17 cellular contexts compared by ENCODE assay signal in genomic region chr1:198627436-198628063, GRCh38. TPM values are rescaled to one million over a fixed set of nuclear protein-coding genes. Genes with fewer than 3 reads are reported as not detected.
A peak's percentile ranks its signal among the peaks of the same experiment; 100 is the strongest.
DNase-seq lines count a peak whose midpoint lies in the region; ATAC-seq and FAIRE-seq lines count a peak whose summit lies in the region.
"Had no signal": no experiment of that assay in that cellular context is flagged by ENCODE, and none has a peak within 500 bp of the region (broad histone marks: within the 10 kb centered on the region; RNA-seq: fewer than 3 reads in every experiment).

No MANE protein-coding gene starts in this region.

- H3K36me3 ChIP-seq in CD4-positive, alpha-beta memory T cell (ENCODE audit: insufficient read depth, low read length): no peaks in the 10 kb centered on the region
- H3K36me3 ChIP-seq: BE2C, gastroesophageal sphincter had no signal

- intact Hi-C loops in CD4-positive, alpha-beta memory T cell (cut with micrococcal nuclease): loop anchor here (1.0 kb wide), 1 partner anchor 9 kb away; no protein-coding TSS in a partner anchor

- peaks cover 77 to 96% (median 84%) of the 10 kb centered on the region in 4 donors for H3K4me1 Mint-ChIP-seq in CD4-positive, alpha-beta memory T cell
- H3K4me1 Mint-ChIP-seq in T-helper 17 cell: peaks cover 51% of the 10 kb centered on the region

- peak overlapping the region; percentile 89 to 96 (median 91) for H3K27ac Mint-ChIP-seq in CD4-positive, alpha-beta memory T cell
- H3K27ac Mint-ChIP-seq in T-helper 17 cell: peak overlapping the region; percentile 99

- H3K27ac ChIP-seq in CD4-positive, alpha-beta memory T cell (ENCODE audit: low read depth, low read length): peak overlapping the region; percentile 38
- H3K27ac ChIP-seq: gastroesophageal sphincter, SK-N-MC had no signal

- FAIRE-seq in GM19239 (lab: Jason Lieb, UNC): peak; percentile 60
- FAIRE-seq: colon had no signal

- peak overlapping the region; percentile 45 to 85 (median 79) for H3K4me3 Mint-ChIP-seq in CD4-positive, alpha-beta memory T cell
- H3K4me3 Mint-ChIP-seq in T-helper 17 cell: peak overlapping the region; percentile 72

- peak overlapping the region in 1 of 2 donors; percentile 26 for H3K4me3 ChIP-seq in CD4-positive, alpha-beta memory T cell (ENCODE audit: low read length in 2 of 2)
- H3K4me3 ChIP-seq: gastroesophageal sphincter, SK-N-MC had no signal

- no peaks in the 10 kb centered on the region for H3K27me3 ChIP-seq in CD4-positive, alpha-beta memory T cell (ENCODE audit: insufficient read depth, low read length)
- H3K27me3 ChIP-seq: BE2C, gastroesophageal sphincter had no signal

- POLR2A ChIA-PET in CD4-positive, alpha-beta memory T cell (lab: Charles Lee; ENCODE audit: partially characterized antibody): interaction anchor here (1.0 to 1.5 kb wide), 7 partner anchors 9 to 55 kb away, joined by 3 to 9 read pairs (median 4); partner anchors contain the start of gene PTPRC

- CTCF ChIA-PET in CD4-positive, alpha-beta memory T cell (lab: Charles Lee; ENCODE audit: partially characterized antibody): interaction anchor here (1.2 to 1.5 kb wide), 2 partner anchors 11 to 105 kb away, joined by 3 to 4 read pairs; no protein-coding TSS in a partner anchor

- H3K9me3 ChIP-seq in CD4-positive, alpha-beta memory T cell (ENCODE audit: control insufficient read depth in 1 of 2, low read length in 2 of 2): no peaks in the 10 kb centered on the region
- H3K9me3 ChIP-seq in T-helper 17 cell (ENCODE audit: control insufficient read depth, low read length, poor library complexity, severe bottlenecking): no peaks in the 10 kb centered on the region
- H3K9me3 ChIP-seq: BE2C, gastroesophageal sphincter had no signal

- peaks cover 100% of the 10 kb centered on the region for H3K4me1 ChIP-seq in CD4-positive, alpha-beta memory T cell (ENCODE audit: insufficient read depth, low read length)
- H3K4me1 ChIP-seq: BE2C, gastroesophageal sphincter had no signal

- H3K36me3 Mint-ChIP-seq in CD4-positive, alpha-beta memory T cell: peaks cover 0 to 1% of the 10 kb centered on the region in 2 donors
- H3K36me3 Mint-ChIP-seq in T-helper 17 cell (ENCODE audit: low read depth): peaks cover 2% of the 10 kb centered on the region

- ATAC-seq in T-helper 17 cell (peak; percentile 50), HG03520 (IDR thresholded peaks at IDR 0.05; ENCODE audit: unreplicated experiment) (no peak), HG02610 (IDR thresholded peaks at IDR 0.05; ENCODE audit: unreplicated experiment) (no peak)
- ATAC-seq: gastroesophageal sphincter had no signal

- peaks cover 0 to 6% (median 0%) of the 10 kb centered on the region in 8 donors for H3K9me3 Mint-ChIP-seq in CD4-positive, alpha-beta memory T cell

- DNase-seq in CD4-positive, alpha-beta memory T cell: peak in 1 of 5 donors; percentile 24
- no peak for DNase-seq in GM19239 (ENCODE audit: insufficient read length, low spot score)
- DNase-seq in T-helper 17 cell: no peak
- DNase-seq in fibroblast of peridontal ligament (ENCODE audit: extremely low read depth): peak; percentile 21
- DNase-seq in putamen (ENCODE audit: low spot score): no peak
- DNase-seq in stimulated activated CD4-positive, alpha-beta T cell treated with anti-CD3 and anti-CD28 coated beads, Interleukin-12 subunit alpha, Interleukin-12 subunit beta, amount 100 ng/mL, for 4 hours: no peak
- DNase-seq: activated CD8-positive, alpha-beta memory T cell treated with anti-CD3 and anti-CD28 coated beads, Interleukin-2, amount 50 U/mL, for 48 hours; aorta; BE2C; NCI-H1694; stimulated activated CD4-positive, alpha-beta T cell treated with anti-CD3 and anti-CD28 coated beads, Interleukin-15, amount 100 ng/mL, for 24 hours had no signal

- no peaks in the 10 kb centered on the region for H3K27me3 Mint-ChIP-seq in CD4-positive, alpha-beta memory T cell
- no peaks in the 10 kb centered on the region for H3K27me3 Mint-ChIP-seq in T-helper 17 cell

RNA-seq across cellular contexts. Expression of gene PTPRC, which starts 11.3 kb away (rescaled TPM):
- 100 to 1,000 TPM; 974 to 987 TPM for total RNA-seq in CD4-positive, alpha-beta memory T cell
- polyA plus RNA-seq in CD4-positive, alpha-beta memory T cell: 1,000 to 10,000 TPM in 1 of 2 donors, 100 to 1,000 TPM in 1; 915 to 1,019 TPM
- 100 to 1,000 TPM; 697 to 813 TPM for total RNA-seq in T-helper 17 cell
- total RNA-seq: NCI-H460 had no signal
